Comparison of ENCODE assay signal across 18 cellular contexts in genomic region chr4:139532951-139533350, GRCh38. TPM values are rescaled to one million over a fixed set of nuclear protein-coding genes. Genes with fewer than 3 reads are reported as not detected.
A peak's percentile ranks its signal among the peaks of the same experiment; 100 is the strongest.
DNase-seq lines count a peak whose midpoint lies in the region; ATAC-seq and TF ChIP-seq lines count a peak whose summit lies in the region.
"Had no signal": no experiment of that assay in that cellular context is flagged by ENCODE, and none has a peak within 500 bp of the region (broad histone marks: within the 10 kb centered on the region; RNA-seq: fewer than 3 reads in every experiment).

No MANE protein-coding gene starts in this region.

- no peaks in the 10 kb centered on the region for H3K9me3 ChIP-seq in gastrocnemius medialis
- no peaks in the 10 kb centered on the region for H3K9me3 ChIP-seq in tibial artery
- H3K9me3 ChIP-seq: adrenal gland, left lung, mucosa of descending colon had no signal

- no peak for TF ChIP-seq CTCF in gastrocnemius medialis (IDR thresholded peaks at IDR 0.05 in 4 of 5, conservative IDR thresholded peaks at IDR 0.05 in 1 of 5)
- TF ChIP-seq CTCF in tibial artery (IDR thresholded peaks at IDR 0.05) = no peak

- intact Hi-C loops in gastrocnemius medialis (cut with DNase I; ENCODE audit: low total_unique reads) (loop anchor here (1.0 to 2.0 kb wide), 2 partner anchors 22 to 78 kb away; partner anchors contain the start of gene RAB33B), tibial artery (cut with DNase I; ENCODE audit: low total_unique reads) (no loop called here)

- in situ Hi-C loops in gastrocnemius medialis (cut with MboI; ENCODE audit: low sequenced_read_pairs in 4 of 4) = no loop called here

- no peaks in the 10 kb centered on the region for H3K27me3 ChIP-seq in gastrocnemius medialis
- H3K27me3 ChIP-seq in tibial artery = no peaks in the 10 kb centered on the region
- H3K27me3 ChIP-seq: adrenal gland, foreskin keratinocyte, left lung had no signal

- H3K4me3 ChIP-seq in gastrocnemius medialis (peak overlapping the region in 3 of 4 donors; percentile 14 to 31 (median 29)), tibial artery (no peak overlapping the region)
- H3K4me3 ChIP-seq: adrenal gland, GM12878, left lung, mucosa of descending colon, skin epidermis had no signal

- H3K4me1 ChIP-seq in gastrocnemius medialis (peaks cover 47 to 53% of the 10 kb centered on the region in 2 donors), tibial artery (peaks cover 0 to 35% (median 5%) of the 10 kb centered on the region in 4 donors)
- H3K4me1 ChIP-seq: foreskin keratinocyte had no signal

- peak in 1 of 2 donors; percentile 49 for TF ChIP-seq POLR2A in gastrocnemius medialis (IDR thresholded peaks at IDR 0.05)

- CTCF ChIA-PET in HEK293T (lab: Yijun Ruan, JAX) = interaction anchor here (0.6 kb wide), 1 partner anchor 112 kb away, joined by 6 read pairs; no protein-coding TSS in a partner anchor

- ATAC-seq in gastrocnemius medialis = peak; percentile 92 to 95
- no peak for ATAC-seq in HG03139 (IDR thresholded peaks at IDR 0.05; ENCODE audit: unreplicated experiment)
- ATAC-seq: foreskin keratinocyte, GM12878, left lung, mucosa of descending colon had no signal

- POLR2A ChIA-PET in HEK293T (lab: Yijun Ruan, JAX) = interaction anchor here (1.6 kb wide), 1 partner anchor 24 kb away, joined by 10 read pairs; the partner anchor contains the start of gene SETD7

- H3K27ac ChIP-seq in gastrocnemius medialis (peak overlapping the region; percentile 74 to 92 (median 84)), tibial artery (no peak overlapping the region)
- H3K27ac ChIP-seq: adrenal gland, foreskin keratinocyte, HL-60, left lung, skin epidermis had no signal

- DNase-seq in HEK293T (ENCODE audit: extremely low spot score) = peak; percentile 36
- peak; percentile 76 for DNase-seq in NCI-H2171 treated with DMSO at 0.1 percent for 48 hours (lab: John Stamatoyannopoulos, UW)
- DNase-seq in iPS-NIHi11 (ENCODE audit: low spot score) = peak; percentile 17
- peak in 1 of 2 donors; percentile 48 for DNase-seq in gastrocnemius medialis
- no peak for DNase-seq in tibial artery
- no peak for DNase-seq in UCSD-AML1 (lab: John Stamatoyannopoulos, UW; ENCODE audit: unreplicated experiment)
- no peak for DNase-seq in NOMO-1 treated with DMSO at 0.1 percent for 48 hours (lab: John Stamatoyannopoulos, UW; ENCODE audit: unreplicated experiment)
- DNase-seq: adrenal gland, Calu3, foreskin keratinocyte, GDM1, left lung, mucosa of descending colon, T1000 had no signal

- H3K36me3 ChIP-seq in gastrocnemius medialis (peaks cover 0 to 12% of the 10 kb centered on the region in 2 donors), tibial artery (peaks cover 21 to 31% (median 24%) of the 10 kb centered on the region in 3 donors)

TF ChIP-seq in HEK293T, 16 proteins besides CTCF, POLR2A, EP300 and RAD21:
- TF ChIP-seq LEF1 (IDR thresholded peaks at IDR 0.05; ENCODE audit: borderline replicate concordance) (no peak), SP1 (IDR thresholded peaks at IDR 0.05) (no peak), ELF4 (IDR thresholded peaks at IDR 0.05) (no peak), FOXA1 (IDR thresholded peaks at IDR 0.05) (no peak), NFRKB (IDR thresholded peaks at IDR 0.05) (no peak), CTBP1 (IDR thresholded peaks at IDR 0.05; ENCODE audit: borderline replicate concordance) (no peak), ARNT (IDR thresholded peaks at IDR 0.05) (no peak), TARDBP (IDR thresholded peaks at IDR 0.05) (no peak), ZNF384 (IDR thresholded peaks at IDR 0.05) (no peak), L3MBTL2 (conservative IDR thresholded peaks at IDR 0.05) (no peak)

RNA-seq across cellular contexts. Expression of gene SETD7, which starts 23.1 kb away (rescaled TPM):
- 100 to 1,000 TPM in 3 of 4 donors, 10 to 100 TPM in 1; 73.1 to 134 (median 113) TPM for total RNA-seq in gastrocnemius medialis

Comparison
In these comparisons a context has a peak if more than half of its experiments do, and no peak if none do; other contexts are left out.
1. DNase-seq: peak in HEK293T (single experiment), NCI-H2171 treated with DMSO at 0.1 percent for 48 hours (single experiment) and iPS-NIHi11 (single experiment); none in tibial artery (0 of 2), UCSD-AML1 (single experiment) and NOMO-1 treated with DMSO at 0.1 percent for 48 hours (single experiment).
2. H3K27ac ChIP-seq: peak in gastrocnemius medialis (4 of 4); none in tibial artery (0 of 2).
3. H3K4me3 ChIP-seq: peak in gastrocnemius medialis (3 of 4); none in tibial artery (0 of 2).